2 cellular contexts compared by ENCODE assay signal in genomic region chr19:2324220-2324948, GRCh38.
TF ChIP-seq lines count a peak whose summit lies in the region.

No MANE protein-coding gene starts in this region.

TF ChIP-seq in K562, 482 proteins besides CTCF, POLR2A, EP300 and RAD21:
- TF ChIP-seq ZNF197 (CRISPR knock-in tag; IDR thresholded peaks at IDR 0.05; ENCODE audit: low read depth) (no peak), MXI1 (IDR thresholded peaks at IDR 0.05; ENCODE audit: low read depth, low read length) (no peak), HDAC2 (IDR thresholded peaks at IDR 0.05) (no peak), RBFOX2 (IDR thresholded peaks at IDR 0.05; ENCODE audit: low read depth, low read length) (peak; percentile 34; the same call in 1 of the 2 replicates)

TF ChIP-seq in SK-N-SH treated with all-trans-retinoic acid at 6 μM for 48 hours, 23 proteins besides CTCF, POLR2A, EP300 and RAD21:
- TF ChIP-seq ISL1 (CRISPR knock-in tag; IDR thresholded peaks at IDR 0.05) (no peak), ESRRG (CRISPR knock-in tag; IDR thresholded peaks at IDR 0.05) (no peak), CSDC2 (CRISPR knock-in tag; IDR thresholded peaks at IDR 0.05) (no peak), SNAI2 (CRISPR knock-in tag; IDR thresholded peaks at IDR 0.05) (no peak), BACH2 (CRISPR knock-in tag; IDR thresholded peaks at IDR 0.05; ENCODE audit: borderline replicate concordance) (no peak), ZNF8 (CRISPR knock-in tag; IDR thresholded peaks at IDR 0.05) (no peak), GLIS3 (CRISPR knock-in tag; IDR thresholded peaks at IDR 0.05) (no peak), CSRNP3 (CRISPR knock-in tag; IDR thresholded peaks at IDR 0.05) (no peak), POU6F1 (CRISPR knock-in tag; IDR thresholded peaks at IDR 0.05; ENCODE audit: borderline replicate concordance, low read depth) (no peak), TCF4 (CRISPR knock-in tag; IDR thresholded peaks at IDR 0.05; ENCODE audit: borderline replicate concordance) (no peak)
